Comparison of ENCODE assay signal across 14 cellular contexts in genomic region chr14:24849471-24849870, GRCh38.
DNase-seq lines count a peak whose midpoint lies in the region; ATAC-seq and TF ChIP-seq lines count a peak whose summit lies in the region.
"Had no signal": no experiment of that assay in that cellular context is flagged by ENCODE, and none has a peak within 500 bp of the region (broad histone marks: within the 10 kb centered on the region; RNA-seq: fewer than 3 reads in every experiment).

No MANE protein-coding gene starts in this region.

- H3K27ac Mint-ChIP-seq in osteocyte (ENCODE audit: unreplicated experiment), result peak overlapping the region; percentile 86

- H3K4me1 Mint-ChIP-seq in osteocyte (ENCODE audit: unreplicated experiment), result peaks cover 60% of the 10 kb centered on the region

- H3K36me3 Mint-ChIP-seq in osteocyte (ENCODE audit: unreplicated experiment), result no peaks in the 10 kb centered on the region

- intact Hi-C loops in left cardiac atrium (cut with DNase I), result no loop called here

- no peak overlapping the region for H3K4me3 Mint-ChIP-seq in osteocyte (ENCODE audit: unreplicated experiment)

- H3K9me3 Mint-ChIP-seq in osteocyte (ENCODE audit: unreplicated experiment), result no peaks in the 10 kb centered on the region

- ATAC-seq in left cardiac atrium, result no peak
- no peak for ATAC-seq in HG03039 (IDR thresholded peaks at IDR 0.05; ENCODE audit: unreplicated experiment)
- ATAC-seq: Panc1 had no signal

- H3K27me3 Mint-ChIP-seq in osteocyte (ENCODE audit: unreplicated experiment), result no peaks in the 10 kb centered on the region

- DNase-seq in EL, result peak; percentile 60
- DNase-seq in amniotic epithelial cell (ENCODE audit: low read depth), result peak; percentile 49
- peak; percentile 41 for DNase-seq in fibroblast of gingiva (ENCODE audit: low read depth)
- no peak for DNase-seq in osteocyte (ENCODE audit: extremely low spot score, unreplicated experiment)
- DNase-seq in left cardiac atrium, result no peak
- no peak for DNase-seq in GDM1 (lab: John Stamatoyannopoulos, UW)
- no peak for DNase-seq in pons (ENCODE audit: low spot score)
- DNase-seq: C1 segment of cervical spinal cord, DMS 273 treated with DMSO at 0.1 percent for 48 hours, NCI-H446 treated with DMSO at 0.1 percent for 48 hours, NCI-H82, SHP77 had no signal

- TF ChIP-seq CTCF in osteocyte (IDR thresholded peaks at IDR 0.05), result no peak

Comparison
In these comparisons a context has a peak if more than half of its experiments do, and no peak if none do; other contexts are left out.
1. DNase-seq: peak in EL (single experiment), amniotic epithelial cell (single experiment) and fibroblast of gingiva (single experiment); none in osteocyte (single experiment), left cardiac atrium (single experiment), GDM1 (single experiment) and pons (single experiment).